In genomic region chr5:131316822-131317221, GRCh38 we compare ENCODE assay signal across 15 cellular contexts. TPM values are rescaled to one million over a fixed set of nuclear protein-coding genes. Genes with fewer than 3 reads are reported as not detected.
A peak's percentile ranks its signal among the peaks of the same experiment; 100 is the strongest.
DNase-seq lines count a peak whose midpoint lies in the region; ATAC-seq, FAIRE-seq and TF ChIP-seq lines count a peak whose summit lies in the region.
"Had no signal": no experiment of that assay in that cellular context is flagged by ENCODE, and none has a peak within 500 bp of the region (broad histone marks: within the 10 kb centered on the region; RNA-seq: fewer than 3 reads in every experiment).

No MANE protein-coding gene starts in this region.

- H3K36me3 Mint-ChIP-seq in activated CD4-positive, alpha-beta memory T cell treated with anti-CD3 and anti-CD28 coated beads for 36 hours: peaks cover 34% of the 10 kb centered on the region
- H3K36me3 Mint-ChIP-seq in activated CD4-positive, alpha-beta memory T cell treated with anti-CD3 and anti-CD28 coated beads, Interleukin-2, amount 10 ng/mL, durations not matched to agents 7 days and 5 days (ENCODE audit: low read depth): peaks cover 61% of the 10 kb centered on the region
- peaks cover 35% of the 10 kb centered on the region for H3K36me3 Mint-ChIP-seq in stimulated activated naive CD8-positive, alpha-beta T cell treated with anti-CD3 and anti-CD28 coated beads, Interleukin-15, Interleukin-2, amounts not matched to agents 100 ng/mL and 50 ng/mL, for 24 hours (ENCODE audit: low read depth)
- H3K36me3 Mint-ChIP-seq in effector memory CD8-positive, alpha-beta T cell (ENCODE audit: insufficient read depth): peaks cover 84% of the 10 kb centered on the region
- H3K36me3 Mint-ChIP-seq in stimulated activated naive B cell treated with anti-CD40 and anti-IgM and Interleukin-4, amounts not matched to agents 10 μg/mL and 1 μg/mL and 100 μg/mL, for 72 hours: peaks cover 29 to 60% of the 10 kb centered on the region in 2 donors

- H3K27me3 Mint-ChIP-seq in activated CD4-positive, alpha-beta memory T cell treated with anti-CD3 and anti-CD28 coated beads for 36 hours: no peaks in the 10 kb centered on the region
- H3K27me3 Mint-ChIP-seq in activated CD4-positive, alpha-beta memory T cell treated with anti-CD3 and anti-CD28 coated beads, Interleukin-2, amount 10 ng/mL, durations not matched to agents 7 days and 5 days: no peaks in the 10 kb centered on the region
- H3K27me3 Mint-ChIP-seq in stimulated activated naive CD8-positive, alpha-beta T cell treated with anti-CD3 and anti-CD28 coated beads, Interleukin-15, Interleukin-2, amounts not matched to agents 100 ng/mL and 50 ng/mL, for 24 hours: no peaks in the 10 kb centered on the region
- H3K27me3 Mint-ChIP-seq in stimulated activated naive CD8-positive, alpha-beta T cell treated with anti-CD3 and anti-CD28 coated beads, Interleukin-15, amount 100 ng/mL, for 72 hours: no peaks in the 10 kb centered on the region
- no peaks in the 10 kb centered on the region for H3K27me3 Mint-ChIP-seq in effector memory CD8-positive, alpha-beta T cell
- H3K27me3 Mint-ChIP-seq in stimulated activated naive B cell treated with anti-CD40 and anti-IgM and Interleukin-4, amounts not matched to agents 10 μg/mL and 1 μg/mL and 100 μg/mL, for 72 hours: no peaks in the 10 kb centered on the region

- intact Hi-C loops in activated CD4-positive, alpha-beta memory T cell treated with anti-CD3 and anti-CD28 coated beads for 36 hours (cut with micrococcal nuclease): no loop called here
- intact Hi-C loops in kidney (cut with DNase I): no loop called here

- CTCF ChIA-PET in activated CD4-positive, alpha-beta memory T cell treated with anti-CD3 and anti-CD28 coated beads for 36 hours (lab: Charles Lee): no interaction called here
- CTCF ChIA-PET in activated CD4-positive, alpha-beta memory T cell treated with anti-CD3 and anti-CD28 coated beads, Interleukin-2, amount 10 ng/mL, durations not matched to agents 7 days and 5 days (lab: Charles Lee): no interaction called here

- peaks cover 0 to 5% of the 10 kb centered on the region in 2 donors for H3K36me3 ChIP-seq in kidney (ENCODE audit: control insufficient read depth in 1 of 2, insufficient read depth in 2 of 2, low read length in 2 of 2)

- H3K27ac Mint-ChIP-seq in activated CD4-positive, alpha-beta memory T cell treated with anti-CD3 and anti-CD28 coated beads for 36 hours: peak overlapping the region; percentile 63
- no peak overlapping the region for H3K27ac Mint-ChIP-seq in activated CD4-positive, alpha-beta memory T cell treated with anti-CD3 and anti-CD28 coated beads, Interleukin-2, amount 10 ng/mL, durations not matched to agents 7 days and 5 days
- peak overlapping the region; percentile 43 for H3K27ac Mint-ChIP-seq in stimulated activated naive CD8-positive, alpha-beta T cell treated with anti-CD3 and anti-CD28 coated beads, Interleukin-15, Interleukin-2, amounts not matched to agents 100 ng/mL and 50 ng/mL, for 24 hours
- peak overlapping the region in 1 of 2 donors; percentile 69 for H3K27ac Mint-ChIP-seq in stimulated activated naive CD8-positive, alpha-beta T cell treated with anti-CD3 and anti-CD28 coated beads, Interleukin-15, amount 100 ng/mL, for 72 hours
- H3K27ac Mint-ChIP-seq in effector memory CD8-positive, alpha-beta T cell: peak overlapping the region; percentile 65 to 66
- no peak overlapping the region for H3K27ac Mint-ChIP-seq in stimulated activated naive B cell treated with anti-CD40 and anti-IgM and Interleukin-4, amounts not matched to agents 10 μg/mL and 1 μg/mL and 100 μg/mL, for 72 hours

- no peak for DNase-seq in activated CD4-positive, alpha-beta memory T cell treated with anti-CD3 and anti-CD28 coated beads for 36 hours
- DNase-seq in activated CD4-positive, alpha-beta memory T cell treated with anti-CD3 and anti-CD28 coated beads, Interleukin-2, amount 10 ng/mL, durations not matched to agents 7 days and 5 days: no peak
- no peak for DNase-seq in stimulated activated naive CD8-positive, alpha-beta T cell treated with anti-CD3 and anti-CD28 coated beads, Interleukin-15, amount 100 ng/mL, for 72 hours
- DNase-seq in effector memory CD8-positive, alpha-beta T cell: no peak
- no peak for DNase-seq in kidney glomerular epithelial cell (lab: John Stamatoyannopoulos, UW)
- DNase-seq in kidney: no peak
- no peak for DNase-seq in stimulated activated naive B cell treated with anti-CD40 and anti-IgM and Interleukin-4, amounts not matched to agents 10 μg/mL and 1 μg/mL and 100 μg/mL, for 72 hours
- DNase-seq: COR-L47, GF-D8, NCI-H1048, NCI-H510A treated with DMSO at 0.1 percent for 48 hours had no signal

- H3K27ac ChIP-seq in kidney (ENCODE audit: low read depth in 2 of 2, low read length in 2 of 2): no peak overlapping the region
- H3K27ac ChIP-seq: BLaER1 had no signal

- POLR2A ChIA-PET in activated CD4-positive, alpha-beta memory T cell treated with anti-CD3 and anti-CD28 coated beads for 36 hours (lab: Charles Lee): no interaction called here
- POLR2A ChIA-PET in activated CD4-positive, alpha-beta memory T cell treated with anti-CD3 and anti-CD28 coated beads, Interleukin-2, amount 10 ng/mL, durations not matched to agents 7 days and 5 days (lab: Charles Lee): no interaction called here

- TF ChIP-seq CTCF in kidney (IDR thresholded peaks at IDR 0.05; ENCODE audit: borderline replicate concordance, extremely low read depth, insufficient read depth): no peak

- H3K9ac ChIP-seq in kidney (ENCODE audit: low read length in 2 of 2): no peak overlapping the region
- H3K9ac ChIP-seq: BLaER1 had no signal

- H3K4me3 Mint-ChIP-seq in activated CD4-positive, alpha-beta memory T cell treated with anti-CD3 and anti-CD28 coated beads for 36 hours: no peak overlapping the region
- H3K4me3 Mint-ChIP-seq in activated CD4-positive, alpha-beta memory T cell treated with anti-CD3 and anti-CD28 coated beads, Interleukin-2, amount 10 ng/mL, durations not matched to agents 7 days and 5 days: no peak overlapping the region
- H3K4me3 Mint-ChIP-seq in stimulated activated naive CD8-positive, alpha-beta T cell treated with anti-CD3 and anti-CD28 coated beads, Interleukin-15, Interleukin-2, amounts not matched to agents 100 ng/mL and 50 ng/mL, for 24 hours: no peak overlapping the region
- H3K4me3 Mint-ChIP-seq in stimulated activated naive CD8-positive, alpha-beta T cell treated with anti-CD3 and anti-CD28 coated beads, Interleukin-15, amount 100 ng/mL, for 72 hours: no peak overlapping the region
- peak overlapping the region in 1 of 2 donors; percentile 89 for H3K4me3 Mint-ChIP-seq in effector memory CD8-positive, alpha-beta T cell
- no peak overlapping the region for H3K4me3 Mint-ChIP-seq in stimulated activated naive B cell treated with anti-CD40 and anti-IgM and Interleukin-4, amounts not matched to agents 10 μg/mL and 1 μg/mL and 100 μg/mL, for 72 hours

- ATAC-seq in stimulated activated naive CD8-positive, alpha-beta T cell treated with anti-CD3 and anti-CD28 coated beads, Interleukin-15, amount 100 ng/mL, for 72 hours: no peak
- no peak for ATAC-seq in effector memory CD8-positive, alpha-beta T cell (replicated peaks)
- no peak for ATAC-seq in stimulated activated naive B cell treated with anti-CD40 and anti-IgM and Interleukin-4, amounts not matched to agents 10 μg/mL and 1 μg/mL and 100 μg/mL, for 72 hours (replicated peaks)
- ATAC-seq: Panc1 had no signal

- H3K9me3 Mint-ChIP-seq in activated CD4-positive, alpha-beta memory T cell treated with anti-CD3 and anti-CD28 coated beads for 36 hours: no peaks in the 10 kb centered on the region
- H3K9me3 Mint-ChIP-seq in activated CD4-positive, alpha-beta memory T cell treated with anti-CD3 and anti-CD28 coated beads, Interleukin-2, amount 10 ng/mL, durations not matched to agents 7 days and 5 days: no peaks in the 10 kb centered on the region
- H3K9me3 Mint-ChIP-seq in stimulated activated naive CD8-positive, alpha-beta T cell treated with anti-CD3 and anti-CD28 coated beads, Interleukin-15, Interleukin-2, amounts not matched to agents 100 ng/mL and 50 ng/mL, for 24 hours: peaks cover 7% of the 10 kb centered on the region
- peaks cover 0 to 6% of the 10 kb centered on the region in 2 donors for H3K9me3 Mint-ChIP-seq in stimulated activated naive CD8-positive, alpha-beta T cell treated with anti-CD3 and anti-CD28 coated beads, Interleukin-15, amount 100 ng/mL, for 72 hours
- no peaks in the 10 kb centered on the region for H3K9me3 Mint-ChIP-seq in effector memory CD8-positive, alpha-beta T cell
- no peaks in the 10 kb centered on the region for H3K9me3 Mint-ChIP-seq in stimulated activated naive B cell treated with anti-CD40 and anti-IgM and Interleukin-4, amounts not matched to agents 10 μg/mL and 1 μg/mL and 100 μg/mL, for 72 hours

- no peaks in the 10 kb centered on the region for H3K9me3 ChIP-seq in kidney (ENCODE audit: control insufficient read depth in 1 of 2, low read length in 2 of 2)

- no peak overlapping the region for H3K4me3 ChIP-seq in kidney (ENCODE audit: low read length in 2 of 2)
- H3K4me3 ChIP-seq: BLaER1 had no signal

- H3K4me1 ChIP-seq in kidney (ENCODE audit: control insufficient read depth in 1 of 2, insufficient read depth in 1 of 2, low read depth in 1 of 2, low read length in 2 of 2): peaks cover 2 to 10% of the 10 kb centered on the region in 2 donors
- H3K4me1 ChIP-seq: BLaER1 had no signal

- peaks cover 75% of the 10 kb centered on the region for H3K4me1 Mint-ChIP-seq in activated CD4-positive, alpha-beta memory T cell treated with anti-CD3 and anti-CD28 coated beads for 36 hours (ENCODE audit: low read depth)
- H3K4me1 Mint-ChIP-seq in activated CD4-positive, alpha-beta memory T cell treated with anti-CD3 and anti-CD28 coated beads, Interleukin-2, amount 10 ng/mL, durations not matched to agents 7 days and 5 days: peaks cover 75% of the 10 kb centered on the region
- H3K4me1 Mint-ChIP-seq in stimulated activated naive CD8-positive, alpha-beta T cell treated with anti-CD3 and anti-CD28 coated beads, Interleukin-15, Interleukin-2, amounts not matched to agents 100 ng/mL and 50 ng/mL, for 24 hours (ENCODE audit: low read depth): peaks cover 80% of the 10 kb centered on the region
- H3K4me1 Mint-ChIP-seq in stimulated activated naive CD8-positive, alpha-beta T cell treated with anti-CD3 and anti-CD28 coated beads, Interleukin-15, amount 100 ng/mL, for 72 hours: peaks cover 92% of the 10 kb centered on the region
- peaks cover 57 to 71% of the 10 kb centered on the region in 2 donors for H3K4me1 Mint-ChIP-seq in effector memory CD8-positive, alpha-beta T cell (ENCODE audit: low read depth in 2 of 2)
- peaks cover 34 to 60% of the 10 kb centered on the region in 2 donors for H3K4me1 Mint-ChIP-seq in stimulated activated naive B cell treated with anti-CD40 and anti-IgM and Interleukin-4, amounts not matched to agents 10 μg/mL and 1 μg/mL and 100 μg/mL, for 72 hours

- FAIRE-seq in kidney (lab: Jason Lieb, UNC): no peak
- FAIRE-seq: H54 had no signal

RNA-seq across cellular contexts. Expression of gene CDC42SE2, which starts 53.0 kb away (rescaled TPM):
- total RNA-seq in activated CD4-positive, alpha-beta memory T cell treated with anti-CD3 and anti-CD28 coated beads for 36 hours: 100 to 1,000 TPM; 103 to 104 TPM
- 100 to 1,000 TPM; 163 to 166 TPM for total RNA-seq in activated CD4-positive, alpha-beta memory T cell treated with anti-CD3 and anti-CD28 coated beads, Interleukin-2, amount 10 ng/mL, durations not matched to agents 7 days and 5 days
- 90.7 TPM for total RNA-seq in kidney
- polyA plus RNA-seq in kidney (ENCODE audit: insufficient read depth, low read depth, low replicate concordance): 24.8 TPM

Comparison
In these comparisons a context has a peak if more than half of its experiments do, and no peak if none do; other contexts are left out.
1. H3K27ac Mint-ChIP-seq: peak in activated CD4-positive, alpha-beta memory T cell treated with anti-CD3 and anti-CD28 coated beads for 36 hours (single experiment), stimulated activated naive CD8-positive, alpha-beta T cell treated with anti-CD3 and anti-CD28 coated beads, Interleukin-15, Interleukin-2, amounts not matched to agents 100 ng/mL and 50 ng/mL, for 24 hours (single experiment) and effector memory CD8-positive, alpha-beta T cell (2 of 2); none in activated CD4-positive, alpha-beta memory T cell treated with anti-CD3 and anti-CD28 coated beads, Interleukin-2, amount 10 ng/mL, durations not matched to agents 7 days and 5 days (single experiment) and stimulated activated naive B cell treated with anti-CD40 and anti-IgM and Interleukin-4, amounts not matched to agents 10 μg/mL and 1 μg/mL and 100 μg/mL, for 72 hours (single experiment).